ENCODE assay signal across 7 cellular contexts in the genomic region with DNA sequence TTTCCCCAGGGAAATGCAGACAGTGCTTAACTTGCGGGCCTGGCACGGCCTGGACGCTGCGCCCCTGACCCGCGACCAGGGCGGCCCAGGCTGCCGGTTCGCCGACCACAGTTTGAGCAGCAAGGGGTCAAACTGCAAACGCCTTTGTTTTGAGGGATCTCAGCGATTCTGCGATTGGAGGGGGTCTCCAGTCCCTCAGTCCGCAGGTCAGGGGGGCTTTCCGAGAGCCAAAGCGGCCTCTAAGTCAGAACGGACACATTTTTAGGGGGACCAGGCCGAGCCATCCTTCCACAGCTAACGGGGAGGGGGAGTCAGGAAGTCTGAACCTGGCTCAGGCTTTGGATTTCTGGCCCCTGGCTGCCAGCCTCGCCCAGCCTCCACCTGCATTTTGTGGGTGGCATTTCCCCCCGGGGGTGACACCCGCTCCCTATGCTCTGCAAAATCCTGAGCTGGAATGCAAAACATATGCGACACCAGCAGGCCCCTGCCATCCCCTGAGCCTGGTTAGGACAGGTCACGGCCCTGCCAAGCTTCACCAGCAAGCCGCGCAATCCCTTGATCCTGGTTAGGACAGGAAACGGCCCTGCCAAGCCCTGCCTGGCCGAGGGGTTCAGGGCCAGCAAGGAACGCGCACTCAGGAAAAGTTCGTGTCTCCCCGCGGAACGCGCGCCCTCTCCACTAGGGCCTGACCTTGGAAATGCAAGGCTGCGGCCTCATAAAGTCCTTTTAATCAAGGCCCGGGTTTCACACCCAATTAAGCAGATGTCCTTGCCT. TPM values are rescaled to one million over a fixed set of nuclear protein-coding genes. Genes with fewer than 3 reads are reported as not detected.
DNase-seq lines count a peak whose midpoint lies in the region; TF ChIP-seq lines count a peak whose summit lies in the region.
"Not testable (repeated sequence)": the region's sequence is repeated elsewhere in the genome, so short reads cannot be mapped to it uniquely, and the experiment has no call there.

No MANE protein-coding gene starts in this region.

- not testable (repeated sequence) for H3K27me3 ChIP-seq in CD8-positive, alpha-beta memory T cell (ENCODE audit: insufficient read depth, low read length, poor library complexity, severe bottlenecking); SJCRH30; endodermal cell (ENCODE audit: control insufficient read depth, insufficient read depth, low read length, poor library complexity, severe bottlenecking)
- H3K27me3 ChIP-seq in HUES48 (ENCODE audit: control insufficient read depth, insufficient read depth, low read length) = peaks cover 22% of the 10 kb centered on the region
- peaks cover 12% of the 10 kb centered on the region for H3K27me3 ChIP-seq in iPS-15b (ENCODE audit: control insufficient read depth, insufficient read depth, low read length)
- H3K27me3 ChIP-seq in neural progenitor cell = peaks cover 38% of the 10 kb centered on the region

- WGBS in endodermal cell (ENCODE audit: insufficient coverage in 1 of 2, insufficient read length in 1 of 2), 2 experiments = 49 to 100% methylated on average over 2 to 34 of the region's 38 CpGs

- H3K36me3 ChIP-seq in CD8-positive, alpha-beta memory T cell (ENCODE audit: insufficient read depth, low read length); HUES48 (ENCODE audit: control insufficient read depth, insufficient read depth, low read length); SJCRH30; endodermal cell (ENCODE audit: control insufficient read depth, insufficient read depth, low read length); iPS-15b (ENCODE audit: control insufficient read depth, insufficient read depth, low read length); neural progenitor cell: not testable (repeated sequence)

- TF ChIP-seq CTCF in endodermal cell (conservative IDR thresholded peaks at IDR 0.05); neural progenitor cell (IDR thresholded peaks at IDR 0.05): not testable (repeated sequence)

- not testable (repeated sequence) for H3K9ac ChIP-seq in HUES48 (ENCODE audit: low read depth, low read length); endodermal cell (ENCODE audit: extremely low read depth, low read length, poor library complexity, severe bottlenecking); neural progenitor cell
- peak overlapping the region; percentile 47 for H3K9ac ChIP-seq in iPS-15b (ENCODE audit: low read depth, low read length)

- H3K4me2 ChIP-seq in neural progenitor cell = peak overlapping the region; percentile 80

- H3K4me3 ChIP-seq in CD8-positive, alpha-beta memory T cell (ENCODE audit: low read length); endodermal cell (ENCODE audit: low read length): not testable (repeated sequence)
- H3K4me3 ChIP-seq in HUES48 (ENCODE audit: low read depth, low read length) = peak overlapping the region; percentile 82
- peak overlapping the region; percentile 86 for H3K4me3 ChIP-seq in SJCRH30
- H3K4me3 ChIP-seq in iPS-15b (ENCODE audit: low read depth, low read length) = peak overlapping the region; percentile 64
- H3K4me3 ChIP-seq in neural progenitor cell = peak overlapping the region; percentile 65

- H3K4me1 ChIP-seq in CD8-positive, alpha-beta memory T cell (ENCODE audit: insufficient read depth, low read length) = peaks cover 10% of the 10 kb centered on the region
- peaks cover 23% of the 10 kb centered on the region for H3K4me1 ChIP-seq in HUES48 (ENCODE audit: control insufficient read depth, insufficient read depth, low read length)
- not testable (repeated sequence) for H3K4me1 ChIP-seq in SJCRH30; endodermal cell (ENCODE audit: control insufficient read depth, insufficient read depth, low read length); iPS-15b (ENCODE audit: control insufficient read depth, insufficient read depth, low read length); neural progenitor cell

- CTCF ChIA-PET in CD8-positive, alpha-beta memory T cell (lab: Charles Lee) = interaction anchor here (0.9 kb wide), 1 partner anchor 97 kb away, joined by 3 read pairs; no protein-coding TSS in a partner anchor

- not testable (repeated sequence) for H3K36me3 Mint-ChIP-seq in CD8-positive, alpha-beta memory T cell; endodermal cell (ENCODE audit: low read depth); neural progenitor cell

- H2AFZ ChIP-seq in neural progenitor cell (replicated peaks) = not testable (repeated sequence)

- not testable (repeated sequence) for DNase-seq in CD8-positive, alpha-beta memory T cell; SJCRH30; neural progenitor cell (ENCODE audit: low spot score)
- DNase-seq in endodermal cell (peak; percentile 65), mesenteric fat pad (ENCODE audit: low spot score) (peak; percentile 75)

- peaks cover 32% of the 10 kb centered on the region for H3K79me2 ChIP-seq in neural progenitor cell (ENCODE audit: low read depth)

- peak overlapping the region in 5 of 7 donors; percentile 20 to 94 (median 65) for H3K4me3 Mint-ChIP-seq in CD8-positive, alpha-beta memory T cell
- H3K4me3 Mint-ChIP-seq in endodermal cell (peak overlapping the region; percentile 77), neural progenitor cell (peak overlapping the region; percentile 89)

- not testable (repeated sequence) for H3K9me3 ChIP-seq in CD8-positive, alpha-beta memory T cell (ENCODE audit: low read length); HUES48 (ENCODE audit: control insufficient read depth, insufficient read depth, low read length); SJCRH30 (replicated peaks); endodermal cell (ENCODE audit: control insufficient read depth, low read length); iPS-15b (ENCODE audit: control insufficient read depth, insufficient read depth, low read length); neural progenitor cell (ENCODE audit: low read depth)

- POLR2A ChIA-PET in CD8-positive, alpha-beta memory T cell (lab: Charles Lee) = not testable (repeated sequence)

- H3K27ac ChIP-seq in CD8-positive, alpha-beta memory T cell (ENCODE audit: low read depth, low read length); HUES48 (ENCODE audit: low read depth, low read length); SJCRH30; endodermal cell (ENCODE audit: low read depth, low read length); neural progenitor cell: not testable (repeated sequence)

- H4K20me1 ChIP-seq in neural progenitor cell (ENCODE audit: low read depth) = peaks cover 15% of the 10 kb centered on the region

- H3K4me1 Mint-ChIP-seq in CD8-positive, alpha-beta memory T cell = peaks cover 18 to 25% (median 21%) of the 10 kb centered on the region in 3 donors
- H3K4me1 Mint-ChIP-seq in endodermal cell (peaks cover 18% of the 10 kb centered on the region), neural progenitor cell (peaks cover 17% of the 10 kb centered on the region)

- H3K27me3 Mint-ChIP-seq in CD8-positive, alpha-beta memory T cell; neural progenitor cell (ENCODE audit: insufficient read depth, low read depth): not testable (repeated sequence)
- H3K27me3 Mint-ChIP-seq in endodermal cell (ENCODE audit: insufficient read depth) = peaks cover 15% of the 10 kb centered on the region

- peak overlapping the region in 3 of 8 donors; percentile 20 to 85 (median 54) for H3K27ac Mint-ChIP-seq in CD8-positive, alpha-beta memory T cell
- not testable (repeated sequence) for H3K27ac Mint-ChIP-seq in endodermal cell, neural progenitor cell

- not testable (repeated sequence) for H3F3A ChIP-seq in neural progenitor cell (ENCODE audit: low read depth)

- not testable (repeated sequence) for H3K9me3 Mint-ChIP-seq in CD8-positive, alpha-beta memory T cell; endodermal cell; neural progenitor cell

RNA-seq across cellular contexts. Expression of a gene that starts 1.4 kb away (rescaled TPM):
- 10 to 100 TPM; 41.9 to 45.9 TPM for total RNA-seq in CD8-positive, alpha-beta memory T cell
- 79.4 TPM for polyA plus RNA-seq in CD8-positive, alpha-beta memory T cell
- total RNA-seq in SJCRH30 (2014; rRNA removed; shearing (Covaris generic)) = 56.6 and 57.4 TPM in 2 replicates
- 10 to 100 TPM; 24.7 to 73.7 TPM for total RNA-seq in endodermal cell
- 27.5 TPM for polyA plus RNA-seq in endodermal cell (2013, experiment 1 of 2)
- polyA plus RNA-seq in endodermal cell (2013, experiment 2 of 2) = 24.8 TPM
- 23.1 TPM for total RNA-seq in mesenteric fat pad
- 14.6 and 22.6 TPM in 2 replicates for total RNA-seq in neural progenitor cell (ENCODE audit: low replicate concordance)
